In genomic region chr3:33219175-33219487, GRCh38 we compare ENCODE assay signal across 13 cellular contexts. TPM values are rescaled to one million over a fixed set of nuclear protein-coding genes. Genes with fewer than 3 reads are reported as not detected.
DNase-seq lines count a peak whose midpoint lies in the region; ATAC-seq and TF ChIP-seq lines count a peak whose summit lies in the region.
"Had no signal": no experiment of that assay in that cellular context is flagged by ENCODE, and none has a peak within 500 bp of the region (broad histone marks: within the 10 kb centered on the region; RNA-seq: fewer than 3 reads in every experiment).

No MANE protein-coding gene starts in this region.

- no peaks in the 10 kb centered on the region for H3K36me3 Mint-ChIP-seq in naive thymus-derived CD8-positive, alpha-beta T cell

- H3K9ac ChIP-seq in HUES64 (ENCODE audit: low read depth, low read length) = peak overlapping the region; percentile 57
- H3K9ac ChIP-seq in mesendoderm (ENCODE audit: low read length) = peak overlapping the region; percentile 70

- H4K5ac ChIP-seq in mesendoderm (ENCODE audit: low read length) = no peak overlapping the region

- intact Hi-C loops in dorsolateral prefrontal cortex (cut with DNase I) (no loop called here), tibial artery (cut with DNase I; ENCODE audit: low total_unique reads) (loop anchor here (10.0 kb wide), 1 partner anchor 156 kb away; no protein-coding TSS in a partner anchor)

- ATAC-seq in naive thymus-derived CD8-positive, alpha-beta T cell = no peak

- H3K4me2 ChIP-seq in mesendoderm (ENCODE audit: low read length) = peak overlapping the region; percentile 61

- no peak overlapping the region for H4K8ac ChIP-seq in mesendoderm (ENCODE audit: low read depth, low read length)

- POLR2A ChIA-PET in naive thymus-derived CD8-positive, alpha-beta T cell (lab: Charles Lee) = no interaction called here

- H3K4me1 ChIP-seq in HUES64 (ENCODE audit: insufficient read depth, low read length) = no peaks in the 10 kb centered on the region
- H3K4me1 ChIP-seq in mesendoderm (ENCODE audit: control insufficient read depth, low read depth, low read length) = no peaks in the 10 kb centered on the region
- H3K4me1 ChIP-seq in tibial artery = peaks cover 0 to 16% (median 6%) of the 10 kb centered on the region in 4 donors

- H3K27me3 Mint-ChIP-seq in naive thymus-derived CD8-positive, alpha-beta T cell = peaks cover 31 to 49% (median 36%) of the 10 kb centered on the region in 5 donors

- H3K56ac ChIP-seq in mesendoderm (ENCODE audit: low read length) = peak overlapping the region; percentile 87

- TF ChIP-seq CTCF in dorsolateral prefrontal cortex (IDR thresholded peaks at IDR 0.05 in 54 of 56, conservative IDR thresholded peaks at IDR 0.05 in 2 of 56; ENCODE audit: low read depth in 1 of 56, partially characterized antibody in 56 of 56) (no peak), tibial artery (IDR thresholded peaks at IDR 0.05) (no peak)

- H3K18ac ChIP-seq in mesendoderm (ENCODE audit: low read length) = peak overlapping the region; percentile 42

- no peaks in the 10 kb centered on the region for H3K9me3 Mint-ChIP-seq in naive thymus-derived CD8-positive, alpha-beta T cell
- H3K9me3 Mint-ChIP-seq: central memory CD8-positive, alpha-beta T cell had no signal

- H3K27ac ChIP-seq in HUES64 (ENCODE audit: low read depth, low read length) (no peak overlapping the region), dorsolateral prefrontal cortex (peak overlapping the region in 23 of 59 donors; percentile 11 to 71 (median 50)), mesendoderm (ENCODE audit: low read depth, low read length) (no peak overlapping the region), tibial artery (peak overlapping the region; percentile 90 to 94)

- H2AK5ac ChIP-seq in mesendoderm (ENCODE audit: low read length) = no peak overlapping the region

- H3K4ac ChIP-seq in mesendoderm (ENCODE audit: low read depth, low read length) = no peak overlapping the region

- H3K79me2 ChIP-seq in mesendoderm (ENCODE audit: control insufficient read depth, insufficient read depth, low read length) = no peaks in the 10 kb centered on the region

- H3K4me1 Mint-ChIP-seq in naive thymus-derived CD8-positive, alpha-beta T cell = peaks cover 2 to 11% (median 7%) of the 10 kb centered on the region in 4 donors
- H3K4me1 Mint-ChIP-seq: central memory CD8-positive, alpha-beta T cell had no signal

- H2BK5ac ChIP-seq in mesendoderm (ENCODE audit: low read length) = no peak overlapping the region

- 11% methylated on average over 12 of the region's 15 CpGs for WGBS in HUES64
- no CpG with 5 or more reads among the region's 15 CpGs for WGBS in mesendoderm (ENCODE audit: extremely low coverage, insufficient coverage, low lambda C conversion rate)

- no peak overlapping the region for H2BK15ac ChIP-seq in mesendoderm (replicated peaks; ENCODE audit: low read depth)

- H3K4me3 ChIP-seq in HUES64 (ENCODE audit: low read length) (peak overlapping the region; percentile 72), dorsolateral prefrontal cortex (peak overlapping the region; percentile 45 to 83 (median 68)), mesendoderm (ENCODE audit: low read length) (peak overlapping the region; percentile 28), tibial artery (peak overlapping the region; percentile 64 to 73)

- H3K27me3 ChIP-seq in HUES64 (ENCODE audit: insufficient read depth, low read length) (peaks cover 78% of the 10 kb centered on the region), dorsolateral prefrontal cortex (peaks cover 0 to 13% (median 0%) of the 10 kb centered on the region in 45 donors), mesendoderm (ENCODE audit: insufficient read depth, low read length, poor library complexity) (peaks cover 17% of the 10 kb centered on the region), tibial artery (no peaks in the 10 kb centered on the region)

- H3K36me3 ChIP-seq in HUES64 (ENCODE audit: insufficient read depth, low read length) (no peaks in the 10 kb centered on the region), mesendoderm (ENCODE audit: control insufficient read depth, insufficient read depth, low read length) (no peaks in the 10 kb centered on the region), tibial artery (no peaks in the 10 kb centered on the region)

- no peak overlapping the region for H2BK120ac ChIP-seq in mesendoderm (ENCODE audit: low read depth, low read length)

- H3K27ac Mint-ChIP-seq in naive thymus-derived CD8-positive, alpha-beta T cell = no peak overlapping the region

- no peak overlapping the region for H3K23ac ChIP-seq in mesendoderm (ENCODE audit: low read length)

- H3K9me3 ChIP-seq in HUES64 (ENCODE audit: insufficient read depth, low read depth, low read length) (no peaks in the 10 kb centered on the region), tibial artery (no peaks in the 10 kb centered on the region)

- H3K4me3 Mint-ChIP-seq in naive thymus-derived CD8-positive, alpha-beta T cell = peak overlapping the region in 1 of 10 donors; percentile 39
- H3K4me3 Mint-ChIP-seq: central memory CD8-positive, alpha-beta T cell had no signal

- H3K79me1 ChIP-seq in mesendoderm (ENCODE audit: low read length) = no peaks in the 10 kb centered on the region

- no peak for DNase-seq in dorsolateral prefrontal cortex
- DNase-seq in mesendoderm = no peak
- no peak for DNase-seq in tibial artery
- no peak for DNase-seq in stimulated activated CD4-positive, alpha-beta T cell treated with anti-CD3 and anti-CD28 coated beads, Interleukin-4, amount 100 ng/mL, for 24 hours
- no peak for DNase-seq in HuH-7.5 (ENCODE audit: low spot score)
- no peak for DNase-seq in NCI-H2107 treated with DMSO at 0.1 percent for 48 hours (lab: John Stamatoyannopoulos, UW; ENCODE audit: unreplicated experiment)
- DNase-seq in naive thymus-derived CD8-positive, alpha-beta T cell = no peak
- DNase-seq: DND-41; NCI-H526 treated with DMSO at 0.1 percent for 48 hours; stimulated activated CD8-positive, alpha-beta memory T cell treated with anti-CD3 and anti-CD28 coated beads, Interleukin-4, amount 100 ng/mL, for 48 hours had no signal

RNA-seq across cellular contexts. Expression of gene SUSD5, which starts 0.5 kb away (rescaled TPM):
- 2.4 TPM for polyA plus RNA-seq in HUES64 (2013, experiment 1 of 2)
- 3.2 TPM for polyA plus RNA-seq in HUES64 (2013, experiment 2 of 2)
- 10 to 100 TPM in 80 of 120 experiments, 1 to 10 TPM in 40; 5.0 to 22.4 (median 11.5) TPM for total RNA-seq in dorsolateral prefrontal cortex
- 3.1 TPM for polyA plus RNA-seq in mesendoderm (2013, experiment 1 of 2)
- 3.6 TPM for polyA plus RNA-seq in mesendoderm (2013, experiment 2 of 2)
- total RNA-seq in naive thymus-derived CD8-positive, alpha-beta T cell = not detected
- polyA plus RNA-seq in naive thymus-derived CD8-positive, alpha-beta T cell = not detected
- total RNA-seq: T-helper 1 cell treated with Interleukin-12 subunit alpha and Interleukin-12 subunit beta and Interleukin-4 antibody, amounts not matched to agents 30 ng/mL and 1 ng/mL, for 36 hours had no signal

RNA-seq across cellular contexts. Expression of gene FBXL2, which starts 58.1 kb away (rescaled TPM):
- 1.8 TPM for polyA plus RNA-seq in HUES64 (2013, experiment 1 of 2)
- 2.9 TPM for polyA plus RNA-seq in HUES64 (2013, experiment 2 of 2)
- 10 to 100 TPM; 24.4 to 86.0 (median 56.4) TPM for total RNA-seq in dorsolateral prefrontal cortex
- 0.66 TPM for polyA plus RNA-seq in mesendoderm (2013, experiment 1 of 2)
- 1.1 TPM for polyA plus RNA-seq in mesendoderm (2013, experiment 2 of 2)
- not detected for total RNA-seq in naive thymus-derived CD8-positive, alpha-beta T cell
- polyA plus RNA-seq in naive thymus-derived CD8-positive, alpha-beta T cell = under 1 TPM in 2 of 3 donors, not detected in 1; 0.03 to 0.39 TPM
- total RNA-seq: T-helper 1 cell treated with Interleukin-12 subunit alpha and Interleukin-12 subunit beta and Interleukin-4 antibody, amounts not matched to agents 30 ng/mL and 1 ng/mL, for 36 hours had no signal

Comparison
In these comparisons a context has a peak if more than half of its experiments do, and no peak if none do; other contexts are left out.
1. H3K27ac ChIP-seq: peak in tibial artery (2 of 2); none in HUES64 (single experiment) and mesendoderm (single experiment).
2. RNA of gene SUSD5, which starts 0.5 kb away (total RNA-seq): 5.0 to 22.4 TPM in dorsolateral prefrontal cortex; not detected in naive thymus-derived CD8-positive, alpha-beta T cell; every median in the first group is over 4 times any median in the second.
3. RNA of gene FBXL2, which starts 58.1 kb away (total RNA-seq): 24.4 to 86.0 TPM in dorsolateral prefrontal cortex; not detected in naive thymus-derived CD8-positive, alpha-beta T cell; every median in the first group is over 10 times any median in the second.
4. Peak in every context shown above with its lines, with median percentiles within 50 percentile points of each other: H3K4me3 ChIP-seq.